21 cellular contexts compared by ENCODE assay signal in genomic region chr2:161814008-161814660, GRCh38.
"Had no signal": no experiment of that assay in that cellular context is flagged by ENCODE, and none has a peak within 500 bp of the region (broad histone marks: within the 10 kb centered on the region; RNA-seq: fewer than 3 reads in every experiment).

No MANE protein-coding gene starts in this region.

- ATAC-seq: gastroesophageal sphincter, left colon, left ventricle myocardium superior, psoas muscle had no signal

- H3K27ac ChIP-seq: colonic mucosa, esophagus squamous epithelium, gastroesophageal sphincter, psoas muscle, sigmoid colon, stomach, thoracic aorta, transverse colon had no signal

- DNase-seq: colonic mucosa; dermis blood vessel endothelial cell; esophagus squamous epithelium; foreskin fibroblast; immature natural killer cell; left colon; left ventricle myocardium superior; mesendoderm; naive B cell; psoas muscle; sigmoid colon; small intestine; stimulated activated CD4-positive, alpha-beta T cell treated with anti-CD3 and anti-CD28 coated beads, Interleukin-12 subunit alpha, Interleukin-12 subunit beta, amount 100 ng/mL, for 4 hours; stimulated activated naive CD4-positive, alpha-beta T cell; stomach; substantia nigra; transverse colon had no signal

- H3K9me3 ChIP-seq: colonic mucosa, esophagus squamous epithelium, gastroesophageal sphincter, psoas muscle, thoracic aorta had no signal

- H3K36me3 ChIP-seq: colonic mucosa, esophagus squamous epithelium, gastroesophageal sphincter, sigmoid colon, stomach, thoracic aorta, transverse colon had no signal

- FAIRE-seq: keratinocyte, small intestine had no signal

- H3K4me1 ChIP-seq: colonic mucosa, esophagus squamous epithelium, gastroesophageal sphincter, psoas muscle, sigmoid colon, stomach, transverse colon had no signal

- H3K4me3 ChIP-seq: colonic mucosa, esophagus squamous epithelium, gastroesophageal sphincter, lung, psoas muscle, sigmoid colon, stomach, thoracic aorta, transverse colon had no signal

- H3K27me3 ChIP-seq: colonic mucosa, esophagus squamous epithelium, gastroesophageal sphincter, sigmoid colon, stomach, transverse colon had no signal
